In the genomic region with DNA sequence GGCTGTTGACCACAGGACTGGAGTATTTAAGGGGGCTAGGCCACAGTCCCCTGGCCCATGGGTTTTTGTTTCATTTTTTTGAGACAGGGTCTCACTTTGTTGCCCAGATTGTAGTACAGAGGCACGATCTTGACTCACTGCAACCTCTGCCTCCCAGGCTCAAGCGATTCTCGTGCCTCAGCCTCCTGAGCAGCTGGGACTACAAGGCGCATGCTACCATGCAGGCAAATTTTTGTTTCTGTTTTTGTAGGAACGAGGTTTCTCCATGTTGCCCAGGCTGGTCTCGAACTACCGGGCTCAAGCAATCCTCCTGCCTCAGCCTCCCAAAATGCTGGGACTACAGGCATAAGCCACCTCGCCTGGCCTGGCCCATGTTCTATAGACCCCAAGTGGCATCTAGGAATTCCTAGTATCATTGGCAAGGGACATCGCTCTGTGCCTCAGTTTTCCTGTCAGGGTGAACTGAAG, we compare ENCODE assay signal across 3 cellular contexts.
TF ChIP-seq lines count a peak whose summit lies in the region.

No MANE protein-coding gene starts in this region.

TF ChIP-seq in SK-N-SH, 30 proteins besides CTCF, POLR2A, EP300 and RAD21:
- TF ChIP-seq, protein P1, sequence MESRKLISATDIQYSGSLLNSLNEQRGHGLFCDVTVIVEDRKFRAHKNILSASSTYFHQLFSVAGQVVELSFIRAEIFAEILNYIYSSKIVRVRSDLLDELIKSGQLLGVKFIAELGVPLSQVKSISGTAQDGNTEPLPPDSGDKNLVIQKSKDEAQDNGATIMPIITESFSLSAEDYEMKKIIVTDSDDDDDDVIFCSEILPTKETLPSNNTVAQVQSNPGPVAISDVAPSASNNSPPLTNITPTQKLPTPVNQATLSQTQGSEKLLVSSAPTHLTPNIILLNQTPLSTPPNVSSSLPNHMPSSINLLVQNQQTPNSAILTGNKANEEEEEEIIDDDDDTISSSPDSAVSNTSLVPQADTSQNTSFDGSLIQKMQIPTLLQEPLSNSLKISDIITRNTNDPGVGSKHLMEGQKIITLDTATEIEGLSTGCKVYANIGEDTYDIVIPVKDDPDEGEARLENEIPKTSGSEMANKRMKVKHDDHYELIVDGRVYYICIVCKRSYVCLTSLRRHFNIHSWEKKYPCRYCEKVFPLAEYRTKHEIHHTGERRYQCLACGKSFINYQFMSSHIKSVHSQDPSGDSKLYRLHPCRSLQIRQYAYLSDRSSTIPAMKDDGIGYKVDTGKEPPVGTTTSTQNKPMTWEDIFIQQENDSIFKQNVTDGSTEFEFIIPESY (IDR thresholded peaks at IDR 0.05; ENCODE audit: borderline replicate concordance, low read depth) = no peak
- TF ChIP-seq EZH2phosphoT487 (IDR thresholded peaks at IDR 0.05; ENCODE audit: borderline replicate concordance, low read depth) = no peak
TF ChIP-seq in SK-N-SH: peak in this region for 0.

TF ChIP-seq in SK-N-SH treated with all-trans-retinoic acid at 6 μM for 48 hours, 23 proteins besides CTCF, POLR2A, EP300 and RAD21:
- TF ChIP-seq BACH2 (CRISPR knock-in tag; IDR thresholded peaks at IDR 0.05; ENCODE audit: borderline replicate concordance) = no peak
- no peak for TF ChIP-seq ZFP30 (CRISPR knock-in tag; IDR thresholded peaks at IDR 0.05)
- no peak for TF ChIP-seq RARB (CRISPR knock-in tag; IDR thresholded peaks at IDR 0.05)
- no peak for TF ChIP-seq TOX (CRISPR knock-in tag; IDR thresholded peaks at IDR 0.05; ENCODE audit: borderline replicate concordance)
- no peak for TF ChIP-seq ZC3H10 (CRISPR knock-in tag; IDR thresholded peaks at IDR 0.05)
- TF ChIP-seq, protein P2, sequence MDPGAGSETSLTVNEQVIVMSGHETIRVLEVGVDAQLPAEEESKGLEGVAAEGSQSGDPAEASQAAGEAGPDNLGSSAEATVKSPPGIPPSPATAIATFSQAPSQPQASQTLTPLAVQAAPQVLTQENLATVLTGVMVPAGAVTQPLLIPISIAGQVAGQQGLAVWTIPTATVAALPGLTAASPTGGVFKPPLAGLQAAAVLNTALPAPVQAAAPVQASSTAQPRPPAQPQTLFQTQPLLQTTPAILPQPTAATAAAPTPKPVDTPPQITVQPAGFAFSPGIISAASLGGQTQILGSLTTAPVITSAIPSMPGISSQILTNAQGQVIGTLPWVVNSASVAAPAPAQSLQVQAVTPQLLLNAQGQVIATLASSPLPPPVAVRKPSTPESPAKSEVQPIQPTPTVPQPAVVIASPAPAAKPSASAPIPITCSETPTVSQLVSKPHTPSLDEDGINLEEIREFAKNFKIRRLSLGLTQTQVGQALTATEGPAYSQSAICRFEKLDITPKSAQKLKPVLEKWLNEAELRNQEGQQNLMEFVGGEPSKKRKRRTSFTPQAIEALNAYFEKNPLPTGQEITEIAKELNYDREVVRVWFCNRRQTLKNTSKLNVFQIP (CRISPR knock-in tag; IDR thresholded peaks at IDR 0.05; ENCODE audit: borderline replicate concordance, low read depth) = no peak
- no peak for TF ChIP-seq ZNF8 (CRISPR knock-in tag; IDR thresholded peaks at IDR 0.05)
- TF ChIP-seq SNAI2 (CRISPR knock-in tag; IDR thresholded peaks at IDR 0.05) = no peak
- no peak for TF ChIP-seq ESRRG (CRISPR knock-in tag; IDR thresholded peaks at IDR 0.05)
- TF ChIP-seq GLIS3 (CRISPR knock-in tag; IDR thresholded peaks at IDR 0.05) = no peak
- no peak for TF ChIP-seq OSR1 (CRISPR knock-in tag; IDR thresholded peaks at IDR 0.05)

TF ChIP-seq in GM12878, 131 proteins besides CTCF, POLR2A, EP300 and RAD21:
- TF ChIP-seq, protein P3, sequence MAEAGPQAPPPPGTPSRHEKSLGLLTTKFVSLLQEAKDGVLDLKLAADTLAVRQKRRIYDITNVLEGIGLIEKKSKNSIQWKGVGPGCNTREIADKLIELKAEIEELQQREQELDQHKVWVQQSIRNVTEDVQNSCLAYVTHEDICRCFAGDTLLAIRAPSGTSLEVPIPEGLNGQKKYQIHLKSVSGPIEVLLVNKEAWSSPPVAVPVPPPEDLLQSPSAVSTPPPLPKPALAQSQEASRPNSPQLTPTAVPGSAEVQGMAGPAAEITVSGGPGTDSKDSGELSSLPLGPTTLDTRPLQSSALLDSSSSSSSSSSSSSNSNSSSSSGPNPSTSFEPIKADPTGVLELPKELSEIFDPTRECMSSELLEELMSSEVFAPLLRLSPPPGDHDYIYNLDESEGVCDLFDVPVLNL (IDR thresholded peaks at IDR 0.05; ENCODE audit: low read depth, low read length) = no peak
- TF ChIP-seq, protein P4, sequence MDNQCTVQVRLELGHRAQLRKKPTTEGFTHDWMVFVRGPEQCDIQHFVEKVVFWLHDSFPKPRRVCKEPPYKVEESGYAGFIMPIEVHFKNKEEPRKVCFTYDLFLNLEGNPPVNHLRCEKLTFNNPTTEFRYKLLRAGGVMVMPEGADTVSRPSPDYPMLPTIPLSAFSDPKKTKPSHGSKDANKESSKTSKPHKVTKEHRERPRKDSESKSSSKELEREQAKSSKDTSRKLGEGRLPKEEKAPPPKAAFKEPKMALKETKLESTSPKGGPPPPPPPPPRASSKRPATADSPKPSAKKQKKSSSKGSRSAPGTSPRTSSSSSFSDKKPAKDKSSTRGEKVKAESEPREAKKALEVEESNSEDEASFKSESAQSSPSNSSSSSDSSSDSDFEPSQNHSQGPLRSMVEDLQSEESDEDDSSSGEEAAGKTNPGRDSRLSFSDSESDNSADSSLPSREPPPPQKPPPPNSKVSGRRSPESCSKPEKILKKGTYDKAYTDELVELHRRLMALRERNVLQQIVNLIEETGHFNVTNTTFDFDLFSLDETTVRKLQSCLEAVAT (IDR thresholded peaks at IDR 0.05) = no peak
- TF ChIP-seq SUZ12 (IDR thresholded peaks at IDR 0.05; ENCODE audit: unreplicated experiment) = no peak
- TF ChIP-seq STAT3 (IDR thresholded peaks at IDR 0.05; ENCODE audit: low read depth, low read length) = no peak
- TF ChIP-seq IKZF1 (conservative IDR thresholded peaks at IDR 0.05) = no peak; the same call in 1 of the 2 replicates
- TF ChIP-seq ZNF622 (IDR thresholded peaks at IDR 0.05) = no peak
- TF ChIP-seq JUNB (IDR thresholded peaks at IDR 0.05) = no peak
- no peak for TF ChIP-seq DPF2 (IDR thresholded peaks at IDR 0.05)
- no peak for TF ChIP-seq ZBED1 (IDR thresholded peaks at IDR 0.05; ENCODE audit: borderline replicate concordance)
- TF ChIP-seq, protein P5, sequence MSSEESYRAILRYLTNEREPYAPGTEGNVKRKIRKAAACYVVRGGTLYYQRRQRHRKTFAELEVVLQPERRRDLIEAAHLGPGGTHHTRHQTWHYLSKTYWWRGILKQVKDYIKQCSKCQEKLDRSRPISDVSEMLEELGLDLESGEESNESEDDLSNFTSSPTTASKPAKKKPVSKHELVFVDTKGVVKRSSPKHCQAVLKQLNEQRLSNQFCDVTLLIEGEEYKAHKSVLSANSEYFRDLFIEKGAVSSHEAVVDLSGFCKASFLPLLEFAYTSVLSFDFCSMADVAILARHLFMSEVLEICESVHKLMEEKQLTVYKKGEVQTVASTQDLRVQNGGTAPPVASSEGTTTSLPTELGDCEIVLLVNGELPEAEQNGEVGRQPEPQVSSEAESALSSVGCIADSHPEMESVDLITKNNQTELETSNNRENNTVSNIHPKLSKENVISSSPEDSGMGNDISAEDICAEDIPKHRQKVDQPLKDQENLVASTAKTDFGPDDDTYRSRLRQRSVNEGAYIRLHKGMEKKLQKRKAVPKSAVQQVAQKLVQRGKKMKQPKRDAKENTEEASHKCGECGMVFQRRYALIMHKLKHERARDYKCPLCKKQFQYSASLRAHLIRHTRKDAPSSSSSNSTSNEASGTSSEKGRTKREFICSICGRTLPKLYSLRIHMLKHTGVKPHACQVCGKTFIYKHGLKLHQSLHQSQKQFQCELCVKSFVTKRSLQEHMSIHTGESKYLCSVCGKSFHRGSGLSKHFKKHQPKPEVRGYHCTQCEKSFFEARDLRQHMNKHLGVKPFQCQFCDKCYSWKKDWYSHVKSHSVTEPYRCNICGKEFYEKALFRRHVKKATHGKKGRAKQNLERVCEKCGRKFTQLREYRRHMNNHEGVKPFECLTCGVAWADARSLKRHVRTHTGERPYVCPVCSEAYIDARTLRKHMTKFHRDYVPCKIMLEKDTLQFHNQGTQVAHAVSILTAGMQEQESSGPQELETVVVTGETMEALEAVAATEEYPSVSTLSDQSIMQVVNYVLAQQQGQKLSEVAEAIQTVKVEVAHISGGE (CRISPR knock-in tag; IDR thresholded peaks at IDR 0.05) = no peak
- TF ChIP-seq, protein P6, sequence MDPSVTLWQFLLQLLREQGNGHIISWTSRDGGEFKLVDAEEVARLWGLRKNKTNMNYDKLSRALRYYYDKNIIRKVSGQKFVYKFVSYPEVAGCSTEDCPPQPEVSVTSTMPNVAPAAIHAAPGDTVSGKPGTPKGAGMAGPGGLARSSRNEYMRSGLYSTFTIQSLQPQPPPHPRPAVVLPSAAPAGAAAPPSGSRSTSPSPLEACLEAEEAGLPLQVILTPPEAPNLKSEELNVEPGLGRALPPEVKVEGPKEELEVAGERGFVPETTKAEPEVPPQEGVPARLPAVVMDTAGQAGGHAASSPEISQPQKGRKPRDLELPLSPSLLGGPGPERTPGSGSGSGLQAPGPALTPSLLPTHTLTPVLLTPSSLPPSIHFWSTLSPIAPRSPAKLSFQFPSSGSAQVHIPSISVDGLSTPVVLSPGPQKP (IDR thresholded peaks at IDR 0.05; ENCODE audit: low read depth, low read length) = no peak
- no peak for TF ChIP-seq ASH2L (IDR thresholded peaks at IDR 0.05; ENCODE audit: borderline replicate concordance, low read depth)
- no peak for TF ChIP-seq NFIC (IDR thresholded peaks at IDR 0.05; ENCODE audit: low read depth, low read length)
- TF ChIP-seq TARDBP (IDR thresholded peaks at IDR 0.05; ENCODE audit: borderline replicate concordance) = no peak
- TF ChIP-seq NR2C1 (IDR thresholded peaks at IDR 0.05) = no peak
- TF ChIP-seq, protein P7, sequence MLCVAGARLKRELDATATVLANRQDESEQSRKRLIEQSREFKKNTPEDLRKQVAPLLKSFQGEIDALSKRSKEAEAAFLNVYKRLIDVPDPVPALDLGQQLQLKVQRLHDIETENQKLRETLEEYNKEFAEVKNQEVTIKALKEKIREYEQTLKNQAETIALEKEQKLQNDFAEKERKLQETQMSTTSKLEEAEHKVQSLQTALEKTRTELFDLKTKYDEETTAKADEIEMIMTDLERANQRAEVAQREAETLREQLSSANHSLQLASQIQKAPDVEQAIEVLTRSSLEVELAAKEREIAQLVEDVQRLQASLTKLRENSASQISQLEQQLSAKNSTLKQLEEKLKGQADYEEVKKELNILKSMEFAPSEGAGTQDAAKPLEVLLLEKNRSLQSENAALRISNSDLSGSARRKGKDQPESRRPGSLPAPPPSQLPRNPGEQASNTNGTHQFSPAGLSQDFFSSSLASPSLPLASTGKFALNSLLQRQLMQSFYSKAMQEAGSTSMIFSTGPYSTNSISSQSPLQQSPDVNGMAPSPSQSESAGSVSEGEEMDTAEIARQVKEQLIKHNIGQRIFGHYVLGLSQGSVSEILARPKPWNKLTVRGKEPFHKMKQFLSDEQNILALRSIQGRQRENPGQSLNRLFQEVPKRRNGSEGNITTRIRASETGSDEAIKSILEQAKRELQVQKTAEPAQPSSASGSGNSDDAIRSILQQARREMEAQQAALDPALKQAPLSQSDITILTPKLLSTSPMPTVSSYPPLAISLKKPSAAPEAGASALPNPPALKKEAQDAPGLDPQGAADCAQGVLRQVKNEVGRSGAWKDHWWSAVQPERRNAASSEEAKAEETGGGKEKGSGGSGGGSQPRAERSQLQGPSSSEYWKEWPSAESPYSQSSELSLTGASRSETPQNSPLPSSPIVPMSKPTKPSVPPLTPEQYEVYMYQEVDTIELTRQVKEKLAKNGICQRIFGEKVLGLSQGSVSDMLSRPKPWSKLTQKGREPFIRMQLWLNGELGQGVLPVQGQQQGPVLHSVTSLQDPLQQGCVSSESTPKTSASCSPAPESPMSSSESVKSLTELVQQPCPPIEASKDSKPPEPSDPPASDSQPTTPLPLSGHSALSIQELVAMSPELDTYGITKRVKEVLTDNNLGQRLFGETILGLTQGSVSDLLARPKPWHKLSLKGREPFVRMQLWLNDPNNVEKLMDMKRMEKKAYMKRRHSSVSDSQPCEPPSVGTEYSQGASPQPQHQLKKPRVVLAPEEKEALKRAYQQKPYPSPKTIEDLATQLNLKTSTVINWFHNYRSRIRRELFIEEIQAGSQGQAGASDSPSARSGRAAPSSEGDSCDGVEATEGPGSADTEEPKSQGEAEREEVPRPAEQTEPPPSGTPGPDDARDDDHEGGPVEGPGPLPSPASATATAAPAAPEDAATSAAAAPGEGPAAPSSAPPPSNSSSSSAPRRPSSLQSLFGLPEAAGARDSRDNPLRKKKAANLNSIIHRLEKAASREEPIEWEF (IDR thresholded peaks at IDR 0.05; ENCODE audit: insufficient replicate concordance, low read depth, low read length) = no peak
- TF ChIP-seq MXI1 (IDR thresholded peaks at IDR 0.05; ENCODE audit: low read depth, low read length) = no peak
- TF ChIP-seq RFX5 (IDR thresholded peaks at IDR 0.05; ENCODE audit: low read depth, low read length) = no peak
- no peak for TF ChIP-seq ATF7 (IDR thresholded peaks at IDR 0.05; ENCODE audit: low read depth)
